In genomic region chr15:55789066-55789660, GRCh38 we compare ENCODE assay signal across 9 cellular contexts. TPM values are rescaled to one million over a fixed set of nuclear protein-coding genes. Genes with fewer than 3 reads are reported as not detected.
DNase-seq lines count a peak whose midpoint lies in the region; ATAC-seq, FAIRE-seq and TF ChIP-seq lines count a peak whose summit lies in the region.
"Had no signal": no experiment of that assay in that cellular context is flagged by ENCODE, and none has a peak within 500 bp of the region (broad histone marks: within the 10 kb centered on the region; RNA-seq: fewer than 3 reads in every experiment).

No MANE protein-coding gene starts in this region.

- H3K27me3 Mint-ChIP-seq in GM23338 (ENCODE audit: insufficient read depth, low read depth, poor library complexity) = peaks cover 7% of the 10 kb centered on the region

- no peak overlapping the region for H3K4me3 ChIP-seq in GM23338
- no peak overlapping the region for H3K4me3 ChIP-seq in choroid plexus epithelial cell (ENCODE audit: low read depth, low read length)
- H3K4me3 ChIP-seq in small intestine (ENCODE audit: low read depth in 1 of 2, low read length in 2 of 2) = no peak overlapping the region

- peaks cover 14% of the 10 kb centered on the region for H3K4me1 Mint-ChIP-seq in GM23338

- no peaks in the 10 kb centered on the region for H3K9me2 ChIP-seq in GM23338 (ENCODE audit: insufficient read depth)

- peak; percentile 84 to 96 for TF ChIP-seq CTCF in GM23338 (conservative IDR thresholded peaks at IDR 0.05; ENCODE audit: low read depth in 2 of 2)
- peak; percentile 63 for TF ChIP-seq CTCF in choroid plexus epithelial cell (conservative IDR thresholded peaks at IDR 0.05; ENCODE audit: low read depth, low read length)

- WGBS in small intestine, 3 donors = 69 to 80% (median 71%) methylated on average over 8 of the region's 8 CpGs

- H3K4me1 ChIP-seq in GM23338 (ENCODE audit: insufficient read depth) = peaks cover 9% of the 10 kb centered on the region
- H3K4me1 ChIP-seq in small intestine (ENCODE audit: control insufficient read depth in 2 of 2, insufficient read depth in 1 of 2, low read depth in 1 of 2, low read length in 1 of 2) = no peaks in the 10 kb centered on the region

- DNase-seq in GM23338 (ENCODE audit: low spot score) (peak; percentile 87), T-helper 9 cell (peak; percentile 44), choroid plexus epithelial cell (ENCODE audit: low read depth) (no peak), small intestine (peak; percentile 17), NCI-H510A treated with DMSO at 0.1 percent for 48 hours (lab: John Stamatoyannopoulos, UW) (no peak), NCI-H2196 treated with DMSO at 0.1 percent for 48 hours (lab: John Stamatoyannopoulos, UW; ENCODE audit: unreplicated experiment) (no peak), T1000 (lab: John Stamatoyannopoulos, UW) (no peak)

- H3K36me3 ChIP-seq in GM23338 (ENCODE audit: insufficient read depth) = no peaks in the 10 kb centered on the region
- no peaks in the 10 kb centered on the region for H3K36me3 ChIP-seq in small intestine (ENCODE audit: control insufficient read depth in 2 of 2, insufficient read depth in 2 of 2, low read length in 2 of 2)

- H3K9me3 ChIP-seq in small intestine (ENCODE audit: control insufficient read depth, low read depth) = no peaks in the 10 kb centered on the region

- H3K79me2 ChIP-seq in GM23338 (replicated peaks; ENCODE audit: insufficient read depth) = no peaks in the 10 kb centered on the region

- ATAC-seq in GM23338 (peak; percentile 58), HG02623 (IDR thresholded peaks at IDR 0.05; ENCODE audit: unreplicated experiment) (no peak)

- no peaks in the 10 kb centered on the region for H4K20me1 ChIP-seq in GM23338 (replicated peaks; ENCODE audit: insufficient read depth)

- H2AFZ ChIP-seq in GM23338 = no peak overlapping the region

- H3K9me3 Mint-ChIP-seq in GM23338 = peaks cover 11% of the 10 kb centered on the region; the same call in 1 of the 3 replicates

- H3K27me3 ChIP-seq in GM23338 (ENCODE audit: insufficient read depth) (no peaks in the 10 kb centered on the region), small intestine (ENCODE audit: control insufficient read depth in 2 of 2, insufficient read depth in 2 of 2, low read length in 2 of 2) (no peaks in the 10 kb centered on the region)

- H3K36me3 Mint-ChIP-seq in GM23338 (ENCODE audit: low read depth) = peaks cover 5% of the 10 kb centered on the region; the same call in 1 of the 3 replicates

- no peak overlapping the region for H3K4me2 ChIP-seq in GM23338

- no peak for FAIRE-seq in small intestine (lab: Jason Lieb, UNC)

- H3K27ac Mint-ChIP-seq in GM23338 = no peak overlapping the region

- H3K4me3 Mint-ChIP-seq in GM23338 = no peak overlapping the region

- no peak overlapping the region for H3K27ac ChIP-seq in GM23338 (ENCODE audit: low read depth)
- H3K27ac ChIP-seq in small intestine (ENCODE audit: low read depth in 1 of 2, low read length in 1 of 2) = no peak overlapping the region

- no peaks in the 10 kb centered on the region for H3F3A ChIP-seq in GM23338 (replicated peaks; ENCODE audit: low read depth)

TF ChIP-seq in GM23338, 12 proteins besides CTCF, POLR2A, EP300 and RAD21:
- TF ChIP-seq CREB1 (CRISPR knock-in tag; IDR thresholded peaks at IDR 0.05; ENCODE audit: low read depth) (no peak), NANOG (IDR thresholded peaks at IDR 0.05; ENCODE audit: borderline replicate concordance) (no peak), EZH2 (IDR thresholded peaks at IDR 0.05; ENCODE audit: low read depth, unreplicated experiment) (no peak), POLR2AphosphoS5 (IDR thresholded peaks at IDR 0.05; ENCODE audit: low read depth) (no peak), JUNB (IDR thresholded peaks at IDR 0.05; ENCODE audit: unreplicated experiment) (no peak), ZNF114 (CRISPR knock-in tag; IDR thresholded peaks at IDR 0.05) (no peak), ZNF331 (CRISPR knock-in tag; IDR thresholded peaks at IDR 0.05; ENCODE audit: low read depth) (no peak), REST (IDR thresholded peaks at IDR 0.05; ENCODE audit: unreplicated experiment) (no peak), STAT1 (IDR thresholded peaks at IDR 0.05; ENCODE audit: unreplicated experiment) (no peak)

RNA-seq across cellular contexts. Expression of gene PRTG, which starts 46.2 kb away (rescaled TPM):
- 2.3 and 3.4 TPM in 2 replicates for total RNA-seq in GM23338 (2014; rRNA removed; shearing (Covaris generic))
- polyA plus RNA-seq in GM23338 (2016; fragmentation: Nextera tagmentation; extraction: Ambion mirVana) (0.63 and 0.70 TPM in 2 replicates), small intestine (under 1 TPM in 1 of 3 donors, not detected in 2; 0.19 TPM)
- total RNA-seq: T-helper 2 cell treated with Interferon-gamma antibody and Interleukin-4, amounts not matched to agents 100 ng/mL and 5 ng/mL, for 36 hours had no signal

Comparison
In these comparisons a context has a peak if more than half of its experiments do, and no peak if none do; other contexts are left out.
1. DNase-seq: peak in GM23338 (single experiment), T-helper 9 cell (single experiment) and small intestine (single experiment); none in choroid plexus epithelial cell (single experiment), NCI-H510A treated with DMSO at 0.1 percent for 48 hours (single experiment), NCI-H2196 treated with DMSO at 0.1 percent for 48 hours (single experiment) and T1000 (single experiment).